1 cellular context compared by ENCODE assay signal in genomic region chr9:129270903-129271431, GRCh38.
A peak's percentile ranks its signal among the peaks of the same experiment; 100 is the strongest.
TF ChIP-seq lines count a peak whose summit lies in the region.

No MANE protein-coding gene starts in this region.

TF ChIP-seq in GM12878, 131 proteins besides CTCF, POLR2A, EP300 and RAD21 (continued from another document and continues in another):
- TF ChIP-seq BCLAF1 (IDR thresholded peaks at IDR 0.05) (no peak), CBX5 (IDR thresholded peaks at IDR 0.05; ENCODE audit: low read depth) (no peak), SREBF1 (IDR thresholded peaks at IDR 0.05; ENCODE audit: low read length) (no peak), PRDM15 (CRISPR knock-in tag; IDR thresholded peaks at IDR 0.05) (no peak), MEF2B (IDR thresholded peaks at IDR 0.05; ENCODE audit: partially characterized antibody, poor library complexity, severe bottlenecking) (peak; percentile 49), ZNF592 (IDR thresholded peaks at IDR 0.05) (no peak), SPI1 (IDR thresholded peaks at IDR 0.05; ENCODE audit: borderline replicate concordance, insufficient read depth, low read depth, low read length) (no peak), ATF2 (IDR thresholded peaks at IDR 0.05; ENCODE audit: low read length) (peak; percentile 40; the same call in 1 of the 2 replicates), TCF7 (IDR thresholded peaks at IDR 0.05; ENCODE audit: borderline replicate concordance) (no peak), EZH2 (IDR thresholded peaks at IDR 0.05; ENCODE audit: borderline replicate concordance, control insufficient read depth, low read depth, low read length) (no peak), RFX5 (IDR thresholded peaks at IDR 0.05; ENCODE audit: low read depth, low read length) (no peak), YY1 (IDR thresholded peaks at IDR 0.05; ENCODE audit: low read depth, low read length) (no peak), CREB1 (IDR thresholded peaks at IDR 0.05; ENCODE audit: low read depth) (0 out of 2 replicates have a peak, but pooled peaks have one; percentile 22), POU2F2 (IDR thresholded peaks at IDR 0.05; ENCODE audit: borderline replicate concordance, low read depth, low read length) (peak; percentile 60; the same call in 2 of the 3 replicates), NFYA (IDR thresholded peaks at IDR 0.05; ENCODE audit: borderline replicate concordance, low read depth, low read length) (no peak), CBFB (IDR thresholded peaks at IDR 0.05; ENCODE audit: low read depth) (peak; percentile 69), PBX3 (IDR thresholded peaks at IDR 0.05; ENCODE audit: insufficient replicate concordance, low read depth, low read length) (no peak), ZNF274 (IDR thresholded peaks at IDR 0.05; ENCODE audit: insufficient read depth, insufficient read length) (no peak), JUNB (IDR thresholded peaks at IDR 0.05) (no peak), PKNOX1 (IDR thresholded peaks at IDR 0.05) (no peak), LARP7 (IDR thresholded peaks at IDR 0.05) (no peak), CEBPB (IDR thresholded peaks at IDR 0.05; ENCODE audit: borderline replicate concordance in 1 of 2, low read depth in 2 of 2, low read length in 2 of 2) (no peak), EGR1 (IDR thresholded peaks at IDR 0.05; ENCODE audit: borderline replicate concordance in 1 of 2, low read depth in 2 of 2, low read length in 2 of 2) (no peak), NR2C2 (IDR thresholded peaks at IDR 0.05; ENCODE audit: borderline replicate concordance, control insufficient read depth, insufficient read length, low read depth) (no peak), ZNF384 (IDR thresholded peaks at IDR 0.05; ENCODE audit: borderline replicate concordance, low read depth, low read length) (peak; percentile 45; the same call in 1 of the 2 replicates), BCL11A (IDR thresholded peaks at IDR 0.05; ENCODE audit: low read depth, low read length) (peak; percentile 55; the same call in 1 of the 2 replicates), IRF5 (IDR thresholded peaks at IDR 0.05; ENCODE audit: borderline replicate concordance) (no peak), HDAC2 (IDR thresholded peaks at IDR 0.05) (no peak), ZBTB11 (CRISPR knock-in tag; IDR thresholded peaks at IDR 0.05) (no peak), ATF7 (IDR thresholded peaks at IDR 0.05; ENCODE audit: low read depth) (peak; percentile 14; the same call in 1 of the 2 replicates), NKRF (conservative IDR thresholded peaks at IDR 0.05) (no peak), YBX1 (IDR thresholded peaks at IDR 0.05) (no peak), SIN3A (IDR thresholded peaks at IDR 0.05; ENCODE audit: low read depth, low read length) (no peak), WRNIP1 (IDR thresholded peaks at IDR 0.05; ENCODE audit: borderline replicate concordance, low read depth, low read length) (0 out of 2 replicates have a peak, but pooled peaks have one; percentile 40), NBN (IDR thresholded peaks at IDR 0.05) (no peak), ZNF24 (IDR thresholded peaks at IDR 0.05) (no peak), BHLHE40 (IDR thresholded peaks at IDR 0.05; ENCODE audit: borderline replicate concordance in 1 of 2, low read depth in 2 of 2, low read length in 1 of 2) (peak; percentile 33 to 43; a peak in 1 of 4 replicates)
